Comparison of ENCODE assay signal across 8 cellular contexts in genomic region chr1:239308701-239309333, GRCh38.
DNase-seq lines count a peak whose midpoint lies in the region; TF ChIP-seq lines count a peak whose summit lies in the region.

No MANE protein-coding gene starts in this region.

- H3K4me3 Mint-ChIP-seq in Calu3 (ENCODE audit: low read depth, unreplicated experiment) = no peak overlapping the region
- H3K4me3 Mint-ChIP-seq in chondrocyte (ENCODE audit: unreplicated experiment) = no peak overlapping the region

- TF ChIP-seq CTCF in Calu3 (IDR thresholded peaks at IDR 0.05; ENCODE audit: unreplicated experiment) = no peak
- peak; percentile 67 for TF ChIP-seq CTCF in PC-9 (conservative IDR thresholded peaks at IDR 0.05)
- peak; percentile 77 for TF ChIP-seq CTCF in chondrocyte (IDR thresholded peaks at IDR 0.05)

- H3K9me3 ChIP-seq in PC-9 (ENCODE audit: insufficient read depth, low read depth) = no peaks in the 10 kb centered on the region; the same call in 1 of the 2 replicates

- H3F3A ChIP-seq in PC-9 (ENCODE audit: insufficient read depth, low read depth) = no peaks in the 10 kb centered on the region

- no peaks in the 10 kb centered on the region for H3K4me1 ChIP-seq in PC-9 (replicated peaks; ENCODE audit: insufficient read depth)

- H3K4me2 ChIP-seq in PC-9 = no peak overlapping the region

- no peaks in the 10 kb centered on the region for H3K79me2 ChIP-seq in PC-9 (ENCODE audit: low read depth)

- H3K27me3 ChIP-seq in H7 (ENCODE audit: control insufficient read depth, insufficient read depth, low read length) (no peaks in the 10 kb centered on the region), PC-9 (ENCODE audit: insufficient read depth, low read depth) (no peaks in the 10 kb centered on the region)

- H3K4me1 Mint-ChIP-seq in Calu3 (ENCODE audit: low read depth, unreplicated experiment) (no peaks in the 10 kb centered on the region), chondrocyte (ENCODE audit: low read depth) (no peaks in the 10 kb centered on the region)

- H3K9me3 Mint-ChIP-seq in Calu3 (ENCODE audit: low read depth, unreplicated experiment) = peaks cover 4% of the 10 kb centered on the region
- H3K9me3 Mint-ChIP-seq in chondrocyte (ENCODE audit: low read depth) = no peaks in the 10 kb centered on the region

- DNase-seq in Calu3 (peak; percentile 7), H7 (peak; percentile 33), PC-9 (peak in 1 of 2 experiments; percentile 28), chondrocyte (ENCODE audit: low spot score) (no peak), retina (peak; percentile 25), AG20443 (ENCODE audit: low spot score) (no peak), NCI-H345 (lab: John Stamatoyannopoulos, UW) (no peak), activated gamma-delta T cell treated with Interleukin-2 at 50 U/mL for 16 hours (no peak)

- H3K36me3 ChIP-seq in H7 (replicated peaks; ENCODE audit: control insufficient read depth, insufficient read depth, low read length) (no peaks in the 10 kb centered on the region), PC-9 (ENCODE audit: low read depth) (no peaks in the 10 kb centered on the region)

- no TSS peak for BruUV-seq in Calu3 (replicated peaks; lab: Mats Ljungman, UMichigan)
- BruUV-seq in PC-9 (replicated peaks; lab: Mats Ljungman, UMichigan) = no TSS peak

- H3K9me2 ChIP-seq in PC-9 (ENCODE audit: insufficient read depth) = no peaks in the 10 kb centered on the region

- no peaks in the 10 kb centered on the region for H3K27me3 Mint-ChIP-seq in Calu3 (ENCODE audit: unreplicated experiment)
- peaks cover 16% of the 10 kb centered on the region for H3K27me3 Mint-ChIP-seq in chondrocyte (ENCODE audit: low read depth)

- intact Hi-C loops in Calu3 (cut with micrococcal nuclease; ENCODE audit: unreplicated experiment) = no loop called here
- intact Hi-C loops in PC-9 (cut with micrococcal nuclease; ENCODE audit: unreplicated experiment) = loop anchor here (1.0 to 2.0 kb wide), 2 partner anchors 589 to 668 kb away; no protein-coding TSS in a partner anchor

- no peaks in the 10 kb centered on the region for H3K36me3 Mint-ChIP-seq in Calu3 (ENCODE audit: insufficient read depth, unreplicated experiment)
- H3K36me3 Mint-ChIP-seq in chondrocyte (ENCODE audit: low read depth) = no peaks in the 10 kb centered on the region

- H4K20me1 ChIP-seq in PC-9 (ENCODE audit: insufficient read depth) = no peaks in the 10 kb centered on the region

- H3K27ac Mint-ChIP-seq in Calu3 (ENCODE audit: unreplicated experiment) (peak overlapping the region; percentile 21), chondrocyte (ENCODE audit: unreplicated experiment) (no peak overlapping the region)

- CTCF ChIA-PET in Calu3 (lab: Charles Lee) = no interaction called here
- CTCF ChIA-PET in PC-9 (lab: Charles Lee) = no interaction called here

- no peak overlapping the region for H3K27ac ChIP-seq in PC-9

- POLR2A ChIA-PET in PC-9 (lab: Charles Lee; ENCODE audit: unreplicated experiment) = no interaction called here

- H2AFZ ChIP-seq in PC-9 = no peak overlapping the region

- no peak overlapping the region for H3K4me3 ChIP-seq in H7 (ENCODE audit: insufficient read depth, low read depth, low read length)
- no peak overlapping the region for H3K4me3 ChIP-seq in PC-9

Comparison
In these comparisons a context has a peak if more than half of its experiments do, and no peak if none do; other contexts are left out.
1. DNase-seq: peak in Calu3 (single experiment), H7 (single experiment) and retina (single experiment); none in chondrocyte (single experiment), AG20443 (single experiment), NCI-H345 (single experiment) and activated gamma-delta T cell treated with Interleukin-2 at 50 U/mL for 16 hours (single experiment).